12 cellular contexts compared by ENCODE assay signal in the genomic region with DNA sequence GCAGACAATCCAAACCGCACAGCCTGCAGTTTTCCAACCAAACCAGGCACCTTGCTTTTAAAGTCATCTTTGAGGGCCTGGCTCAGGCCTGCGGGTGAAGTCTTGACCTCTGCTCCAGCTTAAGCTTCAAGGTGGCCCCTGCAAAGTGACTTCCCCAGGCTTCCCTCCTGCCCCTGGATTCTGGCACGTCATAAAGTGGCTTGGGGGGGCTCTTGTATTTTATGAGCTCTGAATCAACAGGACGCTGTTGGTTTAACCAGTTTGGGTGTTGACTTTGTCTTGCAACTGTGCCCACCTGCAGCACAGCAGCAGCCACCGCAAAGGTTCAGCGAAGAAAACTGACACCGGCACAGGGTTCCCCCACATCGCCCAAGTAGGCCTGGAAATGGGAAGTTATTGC.
A peak's percentile ranks its signal among the peaks of the same experiment; 100 is the strongest.
DNase-seq lines count a peak whose midpoint lies in the region; ATAC-seq lines count a peak whose summit lies in the region.
"Had no signal": no experiment of that assay in that cellular context is flagged by ENCODE, and none has a peak within 500 bp of the region (broad histone marks: within the 10 kb centered on the region; RNA-seq: fewer than 3 reads in every experiment).

No MANE protein-coding gene starts in this region.

- peaks cover 2% of the 10 kb centered on the region for H3K36me3 ChIP-seq in NT2/D1 (ENCODE audit: insufficient read depth, insufficient read length, low read length)

- no peaks in the 10 kb centered on the region for H3K9me3 Mint-ChIP-seq in stimulated activated effector memory CD8-positive, alpha-beta T cell treated with anti-CD3 and anti-CD28 coated beads, Interleukin-12 subunit alpha, Interleukin-12 subunit beta, amount 100 ng/mL, for 72 hours
- H3K9me3 Mint-ChIP-seq: activated CD4-positive, alpha-beta T cell treated with anti-CD3 and anti-CD28 coated beads, Interleukin-2, amount 10 ng/mL, durations not matched to agents 24 days and 14 days had no signal

- peaks cover 97% of the 10 kb centered on the region for H3K36me3 Mint-ChIP-seq in stimulated activated effector memory CD8-positive, alpha-beta T cell treated with anti-CD3 and anti-CD28 coated beads, Interleukin-12 subunit alpha, Interleukin-12 subunit beta, amount 100 ng/mL, for 72 hours

- peaks cover 40% of the 10 kb centered on the region for H3K4me1 Mint-ChIP-seq in stimulated activated effector memory CD8-positive, alpha-beta T cell treated with anti-CD3 and anti-CD28 coated beads, Interleukin-12 subunit alpha, Interleukin-12 subunit beta, amount 100 ng/mL, for 72 hours

- ATAC-seq in HG03045 (IDR thresholded peaks at IDR 0.05; ENCODE audit: unreplicated experiment), result peak; percentile 13
- ATAC-seq in stimulated activated effector memory CD8-positive, alpha-beta T cell treated with anti-CD3 and anti-CD28 coated beads, Interleukin-12 subunit alpha, Interleukin-12 subunit beta, amount 100 ng/mL, for 72 hours, result no peak
- ATAC-seq in GM18502 (IDR thresholded peaks at IDR 0.05; ENCODE audit: poor library complexity, unreplicated experiment), result no peak
- ATAC-seq: right cardiac atrium had no signal

- peaks cover 19% of the 10 kb centered on the region for H3K4me1 ChIP-seq in NT2/D1 (ENCODE audit: insufficient read depth, insufficient read length)

- no peak overlapping the region for H3K4me3 ChIP-seq in NT2/D1 (ENCODE audit: insufficient read length, low read depth)
- H3K4me3 ChIP-seq: SK-N-MC had no signal

- DNase-seq in activated effector memory CD4-positive, alpha-beta T cell treated with anti-CD3 and anti-CD28 coated beads, Interleukin-2, amount 50 U/mL, for 16 hours, result peak; percentile 24
- DNase-seq in activated effector memory CD4-positive, alpha-beta T cell treated with Interleukin-2 at 50 U/mL for 16 hours, result no peak
- DNase-seq in NT2/D1 (ENCODE audit: low read depth, low spot score) (no peak), DMS 273 treated with DMSO at 0.1 percent for 48 hours (lab: John Stamatoyannopoulos, UW) (no peak), NCI-H2081 treated with DMSO at 0.1 percent for 48 hours (lab: John Stamatoyannopoulos, UW) (no peak)
- no peak for DNase-seq in stimulated activated effector memory CD8-positive, alpha-beta T cell treated with anti-CD3 and anti-CD28 coated beads, Interleukin-12 subunit alpha, Interleukin-12 subunit beta, amount 100 ng/mL, for 72 hours (ENCODE audit: low spot score in 2 of 2)
- DNase-seq: activated CD4-positive, alpha-beta T cell treated with anti-CD3 and anti-CD28 coated beads, Interleukin-2, amount 10 ng/mL, durations not matched to agents 24 days and 14 days; activated gamma-delta T cell treated with Interleukin-2 at 50 U/mL for 16 hours; right cardiac atrium had no signal

- H3K27me3 ChIP-seq in NT2/D1 (ENCODE audit: insufficient read depth, insufficient read length), result no peaks in the 10 kb centered on the region

- H3K27ac Mint-ChIP-seq in stimulated activated effector memory CD8-positive, alpha-beta T cell treated with anti-CD3 and anti-CD28 coated beads, Interleukin-12 subunit alpha, Interleukin-12 subunit beta, amount 100 ng/mL, for 72 hours, result peak overlapping the region; percentile 74

- no peaks in the 10 kb centered on the region for H3K9me3 ChIP-seq in NT2/D1 (ENCODE audit: insufficient read depth, low read length)

- no peak overlapping the region for H3K4me3 Mint-ChIP-seq in stimulated activated effector memory CD8-positive, alpha-beta T cell treated with anti-CD3 and anti-CD28 coated beads, Interleukin-12 subunit alpha, Interleukin-12 subunit beta, amount 100 ng/mL, for 72 hours
- H3K4me3 Mint-ChIP-seq: activated CD4-positive, alpha-beta T cell treated with anti-CD3 and anti-CD28 coated beads, Interleukin-2, amount 10 ng/mL, durations not matched to agents 24 days and 14 days had no signal

- peak overlapping the region; percentile 36 for H3K9ac ChIP-seq in NT2/D1 (ENCODE audit: insufficient read length, low read depth)
